In genomic region chr15:74523982-74524381, GRCh38 we compare ENCODE assay signal across 33 cellular contexts. TPM values are rescaled to one million over a fixed set of nuclear protein-coding genes. Genes with fewer than 3 reads are reported as not detected.
DNase-seq lines count a peak whose midpoint lies in the region; ATAC-seq, FAIRE-seq and TF ChIP-seq lines count a peak whose summit lies in the region.
"Had no signal": no experiment of that assay in that cellular context is flagged by ENCODE, and none has a peak within 500 bp of the region (broad histone marks: within the 10 kb centered on the region; RNA-seq: fewer than 3 reads in every experiment).

No MANE protein-coding gene starts in this region.

- H3K27ac Mint-ChIP-seq in type B pancreatic cell, result no peak overlapping the region
- H3K27ac Mint-ChIP-seq: activated CD8-positive, alpha-beta T cell treated with anti-CD3 and anti-CD28 coated beads, Interleukin-2, amount 10 ng/mL, durations not matched to agents 7 days and 5 days; activated naive CD4-positive, alpha-beta T cell treated with anti-CD3 and anti-CD28 coated beads, Interleukin-2, amount 10 ng/mL, durations not matched to agents 7 days and 5 days; activated T-helper 17 cell treated with anti-CD3 and anti-CD28 coated beads, Interleukin-2, amount 50 U/mL, for 72 hours; endodermal cell; natural killer cell had no signal

- peak; percentile 67 for FAIRE-seq in RCC 7860 (lab: Jason Lieb, UNC)
- FAIRE-seq: frontal cortex, H54, HepG2 had no signal

- no peaks in the 10 kb centered on the region for H3K9me3 Mint-ChIP-seq in type B pancreatic cell
- H3K9me3 Mint-ChIP-seq: activated naive CD4-positive, alpha-beta T cell treated with anti-CD3 and anti-CD28 coated beads, Interleukin-2, amount 10 ng/mL, durations not matched to agents 7 days and 5 days; activated T-helper 17 cell treated with anti-CD3 and anti-CD28 coated beads, Interleukin-2, amount 50 U/mL, for 72 hours; central memory CD8-positive, alpha-beta T cell; endodermal cell; natural killer cell had no signal

- H3K27me3 Mint-ChIP-seq in type B pancreatic cell, result no peaks in the 10 kb centered on the region
- H3K27me3 Mint-ChIP-seq: activated naive CD4-positive, alpha-beta T cell treated with anti-CD3 and anti-CD28 coated beads, Interleukin-2, amount 10 ng/mL, durations not matched to agents 7 days and 5 days; activated T-helper 17 cell treated with anti-CD3 and anti-CD28 coated beads, Interleukin-2, amount 50 U/mL, for 72 hours; central memory CD8-positive, alpha-beta T cell had no signal

- no peaks in the 10 kb centered on the region for H3K27me3 ChIP-seq in H7 (ENCODE audit: control insufficient read depth, insufficient read depth, low read length)
- H3K27me3 ChIP-seq: adrenal gland, esophagus squamous epithelium, tibial nerve had no signal

- DNase-seq in HCEC 1CT (peak; percentile 18), RCC 7860 (ENCODE audit: low spot score) (peak; percentile 37), fibroblast of mammary gland (ENCODE audit: low read depth) (peak; percentile 18), type B pancreatic cell (ENCODE audit: extremely low spot score, unreplicated experiment) (no peak), H7 (no peak)
- DNase-seq: activated CD8-positive, alpha-beta T cell treated with anti-CD3 and anti-CD28 coated beads, Interleukin-2, amount 10 ng/mL, durations not matched to agents 7 days and 5 days; activated naive CD4-positive, alpha-beta T cell treated with anti-CD3 and anti-CD28 coated beads, Interleukin-2, amount 10 ng/mL, durations not matched to agents 7 days and 5 days; adrenal gland; COR-L47; dermis blood vessel endothelial cell; DMS79 treated with DMSO at 0.1 percent for 48 hours; endodermal cell; esophagus squamous epithelium; Kasumi-1; mucosa of descending colon; natural killer cell; NCI-H146; NCI-H2107; NCI-H446; NCI-H82; nucleus accumbens; RPMI8226; stimulated activated CD4-positive, alpha-beta T cell treated with anti-CD3 and anti-CD28 coated beads, Interleukin-15, amount 100 ng/mL, for 24 hours; stimulated activated CD4-positive, alpha-beta T cell treated with anti-CD3 and anti-CD28 coated beads, Interleukin-4, amount 100 ng/mL, for 4 hours had no signal

- H3K36me3 Mint-ChIP-seq in type B pancreatic cell, result no peaks in the 10 kb centered on the region
- H3K36me3 Mint-ChIP-seq: activated naive CD4-positive, alpha-beta T cell treated with anti-CD3 and anti-CD28 coated beads, Interleukin-2, amount 10 ng/mL, durations not matched to agents 7 days and 5 days; natural killer cell had no signal

- no peaks in the 10 kb centered on the region for H3K36me3 ChIP-seq in H7 (replicated peaks; ENCODE audit: control insufficient read depth, insufficient read depth, low read length)
- H3K36me3 ChIP-seq: adrenal gland, esophagus squamous epithelium, tibial nerve had no signal

- H3K4me3 ChIP-seq in fibroblast of mammary gland (ENCODE audit: control insufficient read depth, low read depth, low read length) (no peak overlapping the region), H7 (ENCODE audit: insufficient read depth, low read depth, low read length) (no peak overlapping the region)
- H3K4me3 ChIP-seq: adrenal gland, esophagus squamous epithelium, lung, mucosa of descending colon, tibial nerve had no signal

- no peak for ATAC-seq in GM19035 (IDR thresholded peaks at IDR 0.05; ENCODE audit: unreplicated experiment)
- ATAC-seq in HG03045 (IDR thresholded peaks at IDR 0.05; ENCODE audit: unreplicated experiment), result no peak
- ATAC-seq: activated CD8-positive, alpha-beta T cell treated with anti-CD3 and anti-CD28 coated beads, Interleukin-2, amount 10 ng/mL, durations not matched to agents 7 days and 5 days; activated T-helper 17 cell treated with anti-CD3 and anti-CD28 coated beads, Interleukin-2, amount 50 U/mL, for 72 hours; HepG2; mucosa of descending colon; natural killer cell had no signal

- no peaks in the 10 kb centered on the region for H3K4me1 Mint-ChIP-seq in type B pancreatic cell (ENCODE audit: unreplicated experiment)
- H3K4me1 Mint-ChIP-seq: activated naive CD4-positive, alpha-beta T cell treated with anti-CD3 and anti-CD28 coated beads, Interleukin-2, amount 10 ng/mL, durations not matched to agents 7 days and 5 days; activated T-helper 17 cell treated with anti-CD3 and anti-CD28 coated beads, Interleukin-2, amount 50 U/mL, for 72 hours; central memory CD8-positive, alpha-beta T cell; natural killer cell had no signal

- no peak for TF ChIP-seq CTCF in fibroblast of mammary gland (conservative IDR thresholded peaks at IDR 0.05; ENCODE audit: control insufficient read depth, insufficient read depth, low read depth, low read length)
- no peak for TF ChIP-seq CTCF in type B pancreatic cell (conservative IDR thresholded peaks at IDR 0.05)

- peak overlapping the region; percentile 9 for H3K4me3 Mint-ChIP-seq in type B pancreatic cell
- H3K4me3 Mint-ChIP-seq: activated CD8-positive, alpha-beta T cell treated with anti-CD3 and anti-CD28 coated beads, Interleukin-2, amount 10 ng/mL, durations not matched to agents 7 days and 5 days; activated naive CD4-positive, alpha-beta T cell treated with anti-CD3 and anti-CD28 coated beads, Interleukin-2, amount 10 ng/mL, durations not matched to agents 7 days and 5 days; activated T-helper 17 cell treated with anti-CD3 and anti-CD28 coated beads, Interleukin-2, amount 50 U/mL, for 72 hours; central memory CD8-positive, alpha-beta T cell; endodermal cell; natural killer cell had no signal

RNA-seq across cellular contexts. Expression of gene ARID3B, which starts 17.0 kb away (rescaled TPM):
- total RNA-seq in type B pancreatic cell (ENCODE audit: low replicate concordance), result 25.8 and 28.8 TPM in 2 replicates
- 65.9 and 68.0 TPM in 2 replicates for total RNA-seq in H7 (2014; rRNA removed; shearing (Covaris generic))

Comparison
In these comparisons a context has a peak if more than half of its experiments do, and no peak if none do; other contexts are left out.
1. DNase-seq: peak in HCEC 1CT (single experiment), RCC 7860 (single experiment) and fibroblast of mammary gland (single experiment); none in type B pancreatic cell (single experiment) and H7 (single experiment).